20 cellular contexts compared by ENCODE assay signal in genomic region chr11:10715571-10715970, GRCh38. TPM values are rescaled to one million over a fixed set of nuclear protein-coding genes. Genes with fewer than 3 reads are reported as not detected.
A peak's percentile ranks its signal among the peaks of the same experiment; 100 is the strongest.
DNase-seq lines count a peak whose midpoint lies in the region; ATAC-seq and TF ChIP-seq lines count a peak whose summit lies in the region.
"Had no signal": no experiment of that assay in that cellular context is flagged by ENCODE, and none has a peak within 500 bp of the region (broad histone marks: within the 10 kb centered on the region; RNA-seq: fewer than 3 reads in every experiment).

No MANE protein-coding gene starts in this region.

- H4K20me1 ChIP-seq in GM23248 (ENCODE audit: insufficient read depth): no peaks in the 10 kb centered on the region

- in situ Hi-C loops in GM23248 (cut with MboI): no loop called here

- WGBS in GM23248 (ENCODE audit: low coverage in 1 of 2, low lambda C conversion rate in 2 of 2, missing lambda C conversion rate in 2 of 2), 2 experiments: 32 to 47% methylated on average over 4 of the region's 4 CpGs
- no CpG with 5 or more reads among the region's 4 CpGs for WGBS in trophoblast cell (ENCODE audit: extremely low coverage, insufficient coverage, insufficient read length)

- H3K27ac ChIP-seq in GM23248 (no peak overlapping the region), trophoblast cell (ENCODE audit: low read depth, low read length) (no peak overlapping the region), WERI-Rb-1 (no peak overlapping the region)
- H3K27ac ChIP-seq: C4-2B had no signal

- no peak overlapping the region for H4K91ac ChIP-seq in trophoblast cell (ENCODE audit: low read depth, low read length)

- H2BK5ac ChIP-seq in trophoblast cell (ENCODE audit: low read depth, low read length, poor library complexity): no peak overlapping the region

- H3K9ac ChIP-seq in GM23248 (no peak overlapping the region), trophoblast cell (ENCODE audit: low read length) (no peak overlapping the region)

- H3K4me2 ChIP-seq in GM23248 (ENCODE audit: unreplicated experiment) (no peak overlapping the region), trophoblast cell (ENCODE audit: low read length) (no peak overlapping the region)
- H3K4me2 ChIP-seq: GM23338 had no signal

- H3K79me2 ChIP-seq in GM23248 (ENCODE audit: insufficient read depth) (no peaks in the 10 kb centered on the region), trophoblast cell (ENCODE audit: control insufficient read depth, insufficient read depth, low read length, poor library complexity) (no peaks in the 10 kb centered on the region)

- peak overlapping the region; percentile 9 for H2BK12ac ChIP-seq in trophoblast cell (ENCODE audit: low read length)

- H2AK5ac ChIP-seq in trophoblast cell (ENCODE audit: low read length): no peak overlapping the region

- TF ChIP-seq CTCF in WERI-Rb-1 (IDR thresholded peaks at IDR 0.05; ENCODE audit: low read depth, low read length): no peak

- no peak overlapping the region for H3K4ac ChIP-seq in trophoblast cell (ENCODE audit: low read depth, low read length)

- peaks cover 15% of the 10 kb centered on the region for H3K4me1 ChIP-seq in GM23248 (ENCODE audit: insufficient read depth)
- H3K4me1 ChIP-seq in trophoblast cell (ENCODE audit: control insufficient read depth in 1 of 2, insufficient read depth in 2 of 2, low read length in 2 of 2): peaks cover 8 to 10% of the 10 kb centered on the region in 2 experiments

- ATAC-seq in esophagus mucosa: no peak
- ATAC-seq in GM21381 (IDR thresholded peaks at IDR 0.05; ENCODE audit: unreplicated experiment): no peak
- ATAC-seq: GM23338, HCT116 had no signal

- H3K36me3 ChIP-seq in GM23248 (ENCODE audit: low read depth): no peaks in the 10 kb centered on the region
- H3K36me3 ChIP-seq in trophoblast cell (ENCODE audit: control insufficient read depth in 1 of 2, insufficient read depth in 2 of 2, low read length in 2 of 2): no peaks in the 10 kb centered on the region
- H3K36me3 ChIP-seq in WERI-Rb-1: no peaks in the 10 kb centered on the region

- peak overlapping the region; percentile 35 for H4K8ac ChIP-seq in trophoblast cell (ENCODE audit: low read depth, low read length)

- H2AFZ ChIP-seq in GM23248 (peak overlapping the region; percentile 36), trophoblast cell (ENCODE audit: insufficient read depth, low read length, poor library complexity) (no peak overlapping the region)
- H2AFZ ChIP-seq: GM23338 had no signal

- H3K9me3 ChIP-seq in GM23248 (ENCODE audit: low read depth): no peaks in the 10 kb centered on the region
- peaks cover 3% of the 10 kb centered on the region for H3K9me3 ChIP-seq in trophoblast cell (ENCODE audit: insufficient read depth, low read depth, low read length)
- peaks cover 2% of the 10 kb centered on the region for H3K9me3 ChIP-seq in WERI-Rb-1 (ENCODE audit: severe bottlenecking)

- intact Hi-C loops in head of caudate nucleus (cut with DNase I): no loop called here

- no peak overlapping the region for H3K14ac ChIP-seq in trophoblast cell (ENCODE audit: low read length)

- H3K4me3 ChIP-seq in GM23248: no peak overlapping the region
- no peak overlapping the region for H3K4me3 ChIP-seq in trophoblast cell (ENCODE audit: low read depth, low read length)
- H3K4me3 ChIP-seq in WERI-Rb-1 (ENCODE audit: low read depth, low read length): no peak overlapping the region
- H3K4me3 ChIP-seq: GM23338 had no signal

- no peak overlapping the region for H4K12ac ChIP-seq in trophoblast cell (ENCODE audit: low read depth, low read length)

- H3F3A ChIP-seq in GM23248 (ENCODE audit: insufficient read depth): no peaks in the 10 kb centered on the region

- DNase-seq in GM23248 (peak; percentile 40), anterior cingulate cortex (lab: John Stamatoyannopoulos, UW) (peak in 42 of 58 donors; percentile 5 to 80 (median 38)), head of caudate nucleus (peak in 26 of 42 donors; percentile 5 to 78 (median 38)), trophoblast cell (no peak), NCI-H524 (lab: John Stamatoyannopoulos, UW) (no peak), WERI-Rb-1 (no peak)
- DNase-seq: DND-41; GDM1; NCI-H1105 treated with DMSO at 0.1 percent for 48 hours; NCI-H1694 treated with DMSO at 0.1 percent for 48 hours; NCI-H748 treated with DMSO at 0.1 percent for 48 hours; NK-92 treated with Interleukin-12 subunit alpha and Interleukin-12 subunit beta, amount 100 ng/mL, for 24 hours; Right ventricle myocardium superior had no signal

- H3K79me1 ChIP-seq in trophoblast cell (ENCODE audit: low read length): no peaks in the 10 kb centered on the region

- no peak overlapping the region for H3K18ac ChIP-seq in trophoblast cell (ENCODE audit: low read length)

- H2BK120ac ChIP-seq in trophoblast cell (ENCODE audit: insufficient read depth, low read length, poor library complexity): no peak overlapping the region

- H3K27me3 ChIP-seq in GM23248 (replicated peaks; ENCODE audit: insufficient read depth) (no peaks in the 10 kb centered on the region), trophoblast cell (ENCODE audit: insufficient read depth, low read length) (no peaks in the 10 kb centered on the region), WERI-Rb-1 (ENCODE audit: insufficient read depth, low read depth, severe bottlenecking) (no peaks in the 10 kb centered on the region)

- no peaks in the 10 kb centered on the region for H3K9me2 ChIP-seq in GM23248 (ENCODE audit: insufficient read depth)

- no peak overlapping the region for H3K23ac ChIP-seq in trophoblast cell (ENCODE audit: low read length)

RNA-seq across cellular contexts. Expression of gene IRAG1, which starts 22.0 kb away (rescaled TPM):
- total RNA-seq in GM23248 (2014; rRNA removed; shearing (Covaris generic)): 5.9 and 6.7 TPM in 2 replicates
- 4.5 and 5.3 TPM in 2 replicates for polyA plus RNA-seq in GM23248 (2016; fragmentation: Nextera tagmentation; extraction: Ambion mirVana)
- polyA plus RNA-seq in trophoblast cell (2013): 1.5 and 1.9 TPM in 2 replicates
- total RNA-seq in esophagus mucosa: 3.2 TPM
- total RNA-seq: NCI-H460, OCI-LY7 had no signal

RNA-seq across cellular contexts. Expression of gene CTR9, which starts 35.5 kb away (rescaled TPM):
- total RNA-seq in GM23248 (2014; rRNA removed; shearing (Covaris generic)): 20.2 and 24.4 TPM in 2 replicates
- polyA plus RNA-seq in GM23248 (2016; fragmentation: Nextera tagmentation; extraction: Ambion mirVana): 29.9 and 32.3 TPM in 2 replicates
- polyA plus RNA-seq in trophoblast cell (2013): 27.9 and 28.4 TPM in 2 replicates
- 23.4 TPM for total RNA-seq in esophagus mucosa

Comparison
In these comparisons a context has a peak if more than half of its experiments do, and no peak if none do; other contexts are left out.
1. DNase-seq: peak in GM23248 (single experiment), anterior cingulate cortex (42 of 58) and head of caudate nucleus (26 of 42); none in trophoblast cell (0 of 2), NCI-H524 (0 of 2) and WERI-Rb-1 (single experiment).